26 cellular contexts compared by ENCODE assay signal in genomic region chr2:168114021-168114420, GRCh38.
"Had no signal": no experiment of that assay in that cellular context is flagged by ENCODE, and none has a peak within 500 bp of the region (broad histone marks: within the 10 kb centered on the region; RNA-seq: fewer than 3 reads in every experiment).

No MANE protein-coding gene starts in this region.

- H3K4me3 ChIP-seq: gastroesophageal sphincter, lung, stomach, thyroid gland, upper lobe of left lung, vagina had no signal

- DNase-seq: activated CD4-positive, alpha-beta memory T cell treated with anti-CD3 and anti-CD28 coated beads, Interleukin-2, amount 10 ng/mL, durations not matched to agents 7 days and 5 days; activated CD4-positive, alpha-beta T cell treated with anti-CD3 and anti-CD28 coated beads for 48 hours; activated CD8-positive, alpha-beta memory T cell treated with anti-CD3 and anti-CD28 coated beads, Interleukin-2, amount 50 U/mL, for 48 hours; activated gamma-delta T cell; activated naive CD4-positive, alpha-beta T cell treated with anti-CD3 and anti-CD28 coated beads, Interleukin-2, amount 50 U/mL, for 16 hours; activated T-cell treated with anti-CD3 and anti-CD28 coated beads, Interleukin-2, amount 50 U/mL, for 24 hours; amniotic stem cell; central memory CD4-positive, alpha-beta T cell; effector CD8-positive, alpha-beta T cell; head of caudate nucleus; hippocampal formation; immature natural killer cell; stimulated activated CD4-positive, alpha-beta T cell treated with anti-CD3 and anti-CD28 coated beads, Interleukin-15, amount 100 ng/mL, for 24 hours; stimulated activated CD4-positive, alpha-beta T cell treated with anti-CD3 and anti-CD28 coated beads, Interleukin-2, amount 100 ng/mL, for 24 hours; stimulated activated naive B cell treated with anti-CD40 and anti-IgM and Interleukin-4, amounts not matched to agents 10 μg/mL and 1 μg/mL and 100 μg/mL, for 72 hours; stomach; SW 1271; T-helper 9 cell; thyroid gland; upper lobe of left lung had no signal

- H3K36me3 ChIP-seq: thyroid gland, upper lobe of left lung, WERI-Rb-1 had no signal

- ATAC-seq: activated CD4-positive, CD25-positive, alpha-beta regulatory T cell treated with anti-CD3 and anti-CD28 coated beads, Interleukin-2, amount 50 U/mL, for 24 hours; gastroesophageal sphincter; stimulated activated naive B cell treated with anti-CD40 and anti-IgM and Interleukin-4, amounts not matched to agents 10 μg/mL and 1 μg/mL and 100 μg/mL, for 72 hours had no signal

- H3K27me3 ChIP-seq: gastroesophageal sphincter, stomach, thyroid gland, upper lobe of left lung, vagina had no signal

- H3K9ac ChIP-seq: parathyroid adenoma had no signal

- H2AFZ ChIP-seq: parathyroid adenoma had no signal

- H3K9me3 ChIP-seq: gastroesophageal sphincter, stomach, thyroid gland, upper lobe of left lung, vagina had no signal

- H3K4me1 ChIP-seq: thyroid gland had no signal
